28 cellular contexts compared by ENCODE assay signal in genomic region chr1:1911390-1912041, GRCh38. TPM values are rescaled to one million over a fixed set of nuclear protein-coding genes. Genes with fewer than 3 reads are reported as not detected.
A peak's percentile ranks its signal among the peaks of the same experiment; 100 is the strongest.
DNase-seq lines count a peak whose midpoint lies in the region; ATAC-seq and TF ChIP-seq lines count a peak whose summit lies in the region.
"Had no signal": no experiment of that assay in that cellular context is flagged by ENCODE, and none has a peak within 500 bp of the region (broad histone marks: within the 10 kb centered on the region; RNA-seq: fewer than 3 reads in every experiment).

No MANE protein-coding gene starts in this region.

- H3K9me3 ChIP-seq in HEK293 (ENCODE audit: control insufficient read depth, insufficient read depth, low read depth, low read length) (no peaks in the 10 kb centered on the region), endodermal cell (ENCODE audit: control insufficient read depth, low read length) (no peaks in the 10 kb centered on the region), neuronal stem cell (replicated peaks in 1 of 2; ENCODE audit: control insufficient read depth in 2 of 2, insufficient read depth in 1 of 2, low read depth in 1 of 2, low read length in 2 of 2) (no peaks in the 10 kb centered on the region)
- H3K9me3 ChIP-seq: BLaER1 treated with 17β-estradiol and CSF1 and Interleukin-3, amounts not matched to agents 10 nM and 100 nM; body of pancreas had no signal

- DNase-seq in activated naive CD8-positive, alpha-beta T cell treated with anti-CD3 and anti-CD28 coated beads for 36 hours: no peak
- DNase-seq in endodermal cell (peak; percentile 38), neuronal stem cell (ENCODE audit: low spot score) (no peak), AML-193 (lab: John Stamatoyannopoulos, UW) (no peak), NCI-H1092 treated with DMSO at 0.1 percent for 48 hours (lab: John Stamatoyannopoulos, UW) (no peak)
- DNase-seq: activated CD4-positive, alpha-beta T cell treated with anti-CD3 and anti-CD28 coated beads, Interleukin-2, amount 50 U/mL, for 48 hours; activated CD8-positive, alpha-beta memory T cell treated with anti-CD3 and anti-CD28 coated beads, Interleukin-2, amount 50 U/mL, for 4 hours; DND-41; erythroblast; HCEC 1CT; KBM-7; left colon; NCI-H1417 treated with DMSO at 0.1 percent for 48 hours; NCI-H2081; NCI-H2227 treated with DMSO at 0.1 percent for 48 hours; NCI-H69; retina; SIG-M5; stimulated activated CD4-positive, alpha-beta T cell treated with anti-CD3 and anti-CD28 coated beads, Interleukin-4, amount 100 ng/mL, for 1 hour had no signal

- H2AFZ ChIP-seq in neuronal stem cell (ENCODE audit: low read length): no peak overlapping the region

- H2BK12ac ChIP-seq in neuronal stem cell (ENCODE audit: low read length): no peak overlapping the region

- H3K27me3 ChIP-seq in endodermal cell (ENCODE audit: control insufficient read depth, insufficient read depth, low read length, poor library complexity, severe bottlenecking) (no peaks in the 10 kb centered on the region), neuronal stem cell (ENCODE audit: control insufficient read depth in 3 of 3, insufficient read depth in 3 of 3, low read depth in 1 of 3, low read length in 3 of 3) (peaks cover 0 to 32% (median 3%) of the 10 kb centered on the region in 3 experiments)
- H3K27me3 ChIP-seq: BLaER1 treated with 17β-estradiol and CSF1 and Interleukin-3, amounts not matched to agents 10 nM and 100 nM; body of pancreas had no signal

- no peak overlapping the region for H4K91ac ChIP-seq in neuronal stem cell (ENCODE audit: low read depth, low read length, poor library complexity)

- no peak overlapping the region for H3K14ac ChIP-seq in neuronal stem cell (ENCODE audit: low read length)

- no peak overlapping the region for H3K4ac ChIP-seq in neuronal stem cell (ENCODE audit: low read length)

- H3K27ac Mint-ChIP-seq in activated naive CD8-positive, alpha-beta T cell: no peak overlapping the region
- H3K27ac Mint-ChIP-seq in activated naive CD8-positive, alpha-beta T cell treated with anti-CD3 and anti-CD28 coated beads for 36 hours: no peak overlapping the region
- H3K27ac Mint-ChIP-seq in endodermal cell: no peak overlapping the region
- H3K27ac Mint-ChIP-seq: activated T-helper 2 cell treated with anti-CD3 and anti-CD28 coated beads, Interferon-gamma antibody, Interleukin-2, Interleukin-4, amounts not matched to agents 10 μg/mL and 5 μg/mL and 100 μg/mL, durations not matched to agents 14 hours and 24 hours and 36 hours; memory B cell had no signal

- H3K36me3 ChIP-seq in HEK293 (ENCODE audit: control insufficient read depth in 2 of 2, insufficient read depth in 1 of 2, low read length in 2 of 2): no peaks in the 10 kb centered on the region
- no peaks in the 10 kb centered on the region for H3K36me3 ChIP-seq in endodermal cell (ENCODE audit: control insufficient read depth, insufficient read depth, low read length)
- no peaks in the 10 kb centered on the region for H3K36me3 ChIP-seq in neuronal stem cell (replicated peaks in 1 of 2; ENCODE audit: control insufficient read depth in 2 of 2, insufficient read depth in 2 of 2, low read length in 2 of 2)
- H3K36me3 ChIP-seq: BLaER1 treated with 17β-estradiol and CSF1 and Interleukin-3, amounts not matched to agents 10 nM and 100 nM had no signal

- H3K36me3 Mint-ChIP-seq in activated naive CD8-positive, alpha-beta T cell: no peaks in the 10 kb centered on the region
- no peaks in the 10 kb centered on the region for H3K36me3 Mint-ChIP-seq in activated naive CD8-positive, alpha-beta T cell treated with anti-CD3 and anti-CD28 coated beads for 36 hours
- no peaks in the 10 kb centered on the region for H3K36me3 Mint-ChIP-seq in endodermal cell (ENCODE audit: low read depth)
- H3K36me3 Mint-ChIP-seq: memory B cell had no signal

- no peak overlapping the region for H3K9ac ChIP-seq in endodermal cell (ENCODE audit: extremely low read depth, low read length, poor library complexity, severe bottlenecking)
- peak overlapping the region; percentile 55 for H3K9ac ChIP-seq in neuronal stem cell (ENCODE audit: low read depth, low read length, poor library complexity)

- H2BK5ac ChIP-seq in neuronal stem cell (ENCODE audit: low read length): no peak overlapping the region

- no peaks in the 10 kb centered on the region for H3K9me3 Mint-ChIP-seq in activated naive CD8-positive, alpha-beta T cell (ENCODE audit: low read depth)
- no peaks in the 10 kb centered on the region for H3K9me3 Mint-ChIP-seq in activated naive CD8-positive, alpha-beta T cell treated with anti-CD3 and anti-CD28 coated beads for 36 hours
- H3K9me3 Mint-ChIP-seq in endodermal cell: no peaks in the 10 kb centered on the region
- H3K9me3 Mint-ChIP-seq: activated T-helper 2 cell treated with anti-CD3 and anti-CD28 coated beads, Interferon-gamma antibody, Interleukin-2, Interleukin-4, amounts not matched to agents 10 μg/mL and 5 μg/mL and 100 μg/mL, durations not matched to agents 14 hours and 24 hours and 36 hours; memory B cell had no signal

- CTCF ChIA-PET in HEK293 (lab: Yijun Ruan, JAX): interaction anchor here (0.6 to 3.4 kb wide), 5 partner anchors 33 to 263 kb away, joined by 3 to 16 read pairs (median 4); no protein-coding TSS in a partner anchor

- H4K8ac ChIP-seq in neuronal stem cell (ENCODE audit: low read depth, low read length): no peak overlapping the region

- H3K4me1 ChIP-seq in HEK293 (ENCODE audit: control insufficient read depth, insufficient read depth, low read length) (no peaks in the 10 kb centered on the region; the same call in 1 of the 2 replicates), endodermal cell (ENCODE audit: control insufficient read depth, insufficient read depth, low read length) (no peaks in the 10 kb centered on the region), neuronal stem cell (ENCODE audit: control insufficient read depth in 2 of 2, insufficient read depth in 1 of 2, low read depth in 1 of 2, low read length in 2 of 2) (peaks cover 5 to 6% of the 10 kb centered on the region in 2 donors)

- peaks cover 3% of the 10 kb centered on the region for H3K79me1 ChIP-seq in neuronal stem cell (ENCODE audit: low read depth, low read length)

- H2BK120ac ChIP-seq in neuronal stem cell (ENCODE audit: low read depth, low read length): no peak overlapping the region

- H3K23ac ChIP-seq in neuronal stem cell (ENCODE audit: low read depth, low read length, poor library complexity): no peak overlapping the region

- no peak for TF ChIP-seq CTCF in HEK293 (tag by site-specific recombination; IDR thresholded peaks at IDR 0.05)
- TF ChIP-seq CTCF in endodermal cell (conservative IDR thresholded peaks at IDR 0.05): no peak

- no peak overlapping the region for H3K27ac ChIP-seq in HEK293 (ENCODE audit: extremely low read depth, low read depth, low read length)
- H3K27ac ChIP-seq in endodermal cell (ENCODE audit: low read depth, low read length): no peak overlapping the region
- no peak overlapping the region for H3K27ac ChIP-seq in neuronal stem cell (replicated peaks; ENCODE audit: low read length)
- H3K27ac ChIP-seq: BLaER1 treated with 17β-estradiol and CSF1 and Interleukin-3, amounts not matched to agents 10 nM and 100 nM; body of pancreas had no signal

- H3K18ac ChIP-seq in neuronal stem cell (ENCODE audit: low read length): no peak overlapping the region

- H3K4me2 ChIP-seq in neuronal stem cell (ENCODE audit: insufficient read depth, low read length, poor library complexity, severe bottlenecking): no peak overlapping the region

- no peak for ATAC-seq in HG03342 (IDR thresholded peaks at IDR 0.05; ENCODE audit: unreplicated experiment)
- ATAC-seq: body of pancreas, left colon had no signal

- H3K4me3 Mint-ChIP-seq in activated naive CD8-positive, alpha-beta T cell: peak overlapping the region; percentile 65
- H3K4me3 Mint-ChIP-seq in activated naive CD8-positive, alpha-beta T cell treated with anti-CD3 and anti-CD28 coated beads for 36 hours: no peak overlapping the region
- H3K4me3 Mint-ChIP-seq in endodermal cell: no peak overlapping the region
- H3K4me3 Mint-ChIP-seq: memory B cell had no signal

- no peaks in the 10 kb centered on the region for H3K27me3 Mint-ChIP-seq in activated naive CD8-positive, alpha-beta T cell
- no peaks in the 10 kb centered on the region for H3K27me3 Mint-ChIP-seq in activated naive CD8-positive, alpha-beta T cell treated with anti-CD3 and anti-CD28 coated beads for 36 hours
- H3K27me3 Mint-ChIP-seq in endodermal cell (ENCODE audit: insufficient read depth): no peaks in the 10 kb centered on the region

- H3K4me3 ChIP-seq in HEK293 (ENCODE audit: low read depth, low read length) (no peak overlapping the region), endodermal cell (ENCODE audit: low read length) (no peak overlapping the region), neuronal stem cell (ENCODE audit: low read length in 2 of 2) (no peak overlapping the region)
- H3K4me3 ChIP-seq: BLaER1 treated with 17β-estradiol and CSF1 and Interleukin-3, amounts not matched to agents 10 nM and 100 nM; body of pancreas had no signal

- POLR2A ChIA-PET in HEK293 (lab: Yijun Ruan, JAX): no interaction called here

- H2BK15ac ChIP-seq in neuronal stem cell (ENCODE audit: low read length): no peak overlapping the region

- 96% methylated on average over 6 to 11 of the region's 11 CpGs for WGBS in endodermal cell (ENCODE audit: insufficient coverage in 1 of 2, insufficient read length in 1 of 2), 2 experiments
- no CpG with 5 or more reads among the region's 11 CpGs for WGBS in neuronal stem cell (ENCODE audit: extremely low coverage in 2 of 2, insufficient read length in 2 of 2, insufficient replicate concordance in 1 of 2), 2 donors

- H2AK5ac ChIP-seq in neuronal stem cell (ENCODE audit: low read depth, low read length): peak overlapping the region; percentile 53

- peaks cover 8% of the 10 kb centered on the region for H3K4me1 Mint-ChIP-seq in activated naive CD8-positive, alpha-beta T cell (ENCODE audit: low read depth)
- H3K4me1 Mint-ChIP-seq in activated naive CD8-positive, alpha-beta T cell treated with anti-CD3 and anti-CD28 coated beads for 36 hours: peaks cover 9% of the 10 kb centered on the region
- H3K4me1 Mint-ChIP-seq in endodermal cell: peaks cover 7% of the 10 kb centered on the region

RNA-seq across cellular contexts. Expression of gene CALML6, which starts 3.5 kb away (rescaled TPM):
- under 1 TPM; 0.87 to 0.98 TPM for total RNA-seq in activated naive CD8-positive, alpha-beta T cell treated with anti-CD3 and anti-CD28 coated beads for 36 hours
- total RNA-seq in endodermal cell: 1 to 10 TPM in 1 of 2 donors, under 1 TPM in 1; 0.89 to 1.4 TPM
- 0.32 TPM for polyA plus RNA-seq in endodermal cell (2013, experiment 1 of 2)
- polyA plus RNA-seq in endodermal cell (2013, experiment 2 of 2): not detected
- polyA plus RNA-seq in neuronal stem cell (2013, experiment 1 of 2): 0.07 TPM
- 0.08 TPM for polyA plus RNA-seq in neuronal stem cell (2013, experiment 2 of 2)

RNA-seq across cellular contexts. Expression of gene TMEM52, which starts 7.6 kb away (rescaled TPM):
- total RNA-seq in activated naive CD8-positive, alpha-beta T cell treated with anti-CD3 and anti-CD28 coated beads for 36 hours: 1 to 10 TPM; 2.4 to 2.7 TPM
- 1 to 10 TPM; 6.0 to 6.3 TPM for total RNA-seq in endodermal cell
- polyA plus RNA-seq in endodermal cell (2013, experiment 1 of 2): 5.5 TPM
- polyA plus RNA-seq in endodermal cell (2013, experiment 2 of 2): 6.3 TPM
- 7.3 TPM for polyA plus RNA-seq in neuronal stem cell (2013, experiment 1 of 2)
- 7.1 TPM for polyA plus RNA-seq in neuronal stem cell (2013, experiment 2 of 2)
- total RNA-seq: osteocyte, ureter had no signal

RNA-seq across cellular contexts. Expression of gene GNB1, which starts 20.6 kb away (rescaled TPM):
- 100 to 1,000 TPM; 360 to 394 TPM for total RNA-seq in activated naive CD8-positive, alpha-beta T cell treated with anti-CD3 and anti-CD28 coated beads for 36 hours
- total RNA-seq in endodermal cell: 100 to 1,000 TPM; 369 to 371 TPM
- polyA plus RNA-seq in endodermal cell (2013, experiment 1 of 2): 346 TPM
- polyA plus RNA-seq in endodermal cell (2013, experiment 2 of 2): 334 TPM
- polyA plus RNA-seq in neuronal stem cell (2013, experiment 1 of 2): 291 TPM
- polyA plus RNA-seq in neuronal stem cell (2013, experiment 2 of 2): 287 TPM
